3 cellular contexts compared by ENCODE assay signal in genomic region chr1:1054099-1054700, GRCh38. TPM values are rescaled to one million over a fixed set of nuclear protein-coding genes. Genes with fewer than 3 reads are reported as not detected.
"Had no signal": no experiment of that assay in that cellular context is flagged by ENCODE, and none has a peak within 500 bp of the region (broad histone marks: within the 10 kb centered on the region; RNA-seq: fewer than 3 reads in every experiment).

No MANE protein-coding gene starts in this region.

- DNase-seq: GDM1, GF-D8 had no signal

- H3K4me3 ChIP-seq: GM12878 had no signal

RNA-seq across cellular contexts. Expression of gene RNF223, which starts 19.9 kb away (rescaled TPM):
- polyA plus RNA-seq: GM12878 had no signal
